In the genomic region with DNA sequence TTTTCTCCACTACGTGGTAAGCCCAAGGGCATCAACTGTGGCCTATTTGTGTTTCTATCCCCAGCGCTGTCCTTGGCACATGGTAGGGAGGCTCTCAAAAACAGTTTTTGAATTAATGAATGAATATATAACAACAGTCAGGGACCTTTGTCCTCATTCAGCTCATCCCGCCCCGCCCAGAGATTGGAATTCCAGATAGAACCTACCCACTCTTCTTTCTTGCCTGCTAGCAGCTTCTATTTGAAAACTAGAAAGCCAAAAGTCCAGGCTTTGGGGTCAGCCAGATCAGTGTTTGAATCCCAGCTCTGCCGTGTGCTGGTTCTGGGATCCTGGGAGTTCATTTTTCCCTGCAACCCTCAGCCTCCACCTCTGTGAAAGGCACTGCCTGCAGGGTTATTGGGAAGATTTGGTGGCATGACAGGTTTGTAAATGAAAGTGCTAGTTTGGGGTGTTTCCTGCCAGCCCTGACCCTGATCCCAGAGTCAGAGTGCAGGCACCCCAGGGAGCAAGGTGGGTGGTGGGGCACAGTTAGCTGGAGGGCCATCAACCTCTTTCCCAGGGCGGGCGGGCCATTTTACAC, we compare ENCODE assay signal across 11 cellular contexts. TPM values are rescaled to one million over a fixed set of nuclear protein-coding genes. Genes with fewer than 3 reads are reported as not detected.
A peak's percentile ranks its signal among the peaks of the same experiment; 100 is the strongest.
DNase-seq lines count a peak whose midpoint lies in the region; ATAC-seq and TF ChIP-seq lines count a peak whose summit lies in the region.
"Had no signal": no experiment of that assay in that cellular context is flagged by ENCODE, and none has a peak within 500 bp of the region (broad histone marks: within the 10 kb centered on the region; RNA-seq: fewer than 3 reads in every experiment).

No MANE protein-coding gene starts in this region.

- POLR2A ChIA-PET in Caco-2 (lab: Charles Lee) = interaction anchor here (0.5 to 0.6 kb wide), 2 partner anchors 98 to 181 kb away, joined by 7 to 13 read pairs; no protein-coding TSS in a partner anchor

- H3K27ac Mint-ChIP-seq in Caco-2 (ENCODE audit: unreplicated experiment) = peak overlapping the region; percentile 88
- H3K27ac Mint-ChIP-seq in neural crest cell (ENCODE audit: unreplicated experiment) = no peak overlapping the region
- H3K27ac Mint-ChIP-seq in glutamatergic neuron (ENCODE audit: unreplicated experiment) = no peak overlapping the region

- H3K9ac ChIP-seq in Loucy (ENCODE audit: low read depth, low read length, poor library complexity, severe bottlenecking) = peak overlapping the region; percentile 98

- H3K9me3 Mint-ChIP-seq in Caco-2 (ENCODE audit: unreplicated experiment) (peaks cover 10% of the 10 kb centered on the region), neural crest cell (no peaks in the 10 kb centered on the region), glutamatergic neuron (ENCODE audit: unreplicated experiment) (peaks cover 8% of the 10 kb centered on the region)

- TF ChIP-seq CTCF in Caco-2 (IDR thresholded peaks at IDR 0.05; ENCODE audit: insufficient read depth in 1 of 2, low read depth in 1 of 2, low read length in 1 of 2, severe bottlenecking in 1 of 2, unreplicated experiment in 1 of 2) (no peak), Loucy (conservative IDR thresholded peaks at IDR 0.05; ENCODE audit: low read length) (no peak), body of pancreas (IDR thresholded peaks at IDR 0.05) (no peak), neural crest cell (conservative IDR thresholded peaks at IDR 0.05) (no peak), glutamatergic neuron (IDR thresholded peaks at IDR 0.05; ENCODE audit: partially characterized antibody, unreplicated experiment) (no peak)

- H3K4me1 Mint-ChIP-seq in Caco-2 (ENCODE audit: low read depth, unreplicated experiment) (peaks cover 42% of the 10 kb centered on the region), neural crest cell (peaks cover 34% of the 10 kb centered on the region), glutamatergic neuron (ENCODE audit: low read depth, unreplicated experiment) (peaks cover 5% of the 10 kb centered on the region)

- BruUV-seq in Caco-2 (replicated peaks; lab: Mats Ljungman, UMichigan) = no TSS peak

- no peaks in the 10 kb centered on the region for H3F3A ChIP-seq in Loucy (ENCODE audit: low read depth)

- intact Hi-C loops in Caco-2 (cut with micrococcal nuclease; ENCODE audit: unreplicated experiment) (no loop called here), body of pancreas (cut with DNase I) (no loop called here)

- DNase-seq in Caco-2 (no peak), body of pancreas (no peak), neural crest cell (ENCODE audit: low read depth, low spot score) (no peak), glutamatergic neuron (no peak), SIG-M5 (lab: John Stamatoyannopoulos, UW) (no peak), HK-2 (ENCODE audit: unreplicated experiment) (no peak)
- DNase-seq: NCI-H146, NCI-H82 had no signal

- WGBS in body of pancreas, 2 donors = 71 to 73% methylated on average over 7 of the region's 7 CpGs

- CTCF ChIA-PET in Caco-2 (lab: Charles Lee) = interaction anchor here (0.9 kb wide), 1 partner anchor 96 kb away, joined by 3 read pairs; no protein-coding TSS in a partner anchor

- H3K9me2 ChIP-seq in Loucy (replicated peaks; ENCODE audit: low read depth, low read length) = no peaks in the 10 kb centered on the region

- H3K36me3 ChIP-seq in Caco-2 (ENCODE audit: control insufficient read depth, insufficient read depth, low read length) = peaks cover 8% of the 10 kb centered on the region
- H3K36me3 ChIP-seq in Loucy (ENCODE audit: insufficient read depth, low read length) = peaks cover 12% of the 10 kb centered on the region; the same call in 1 of the 2 replicates
- H3K36me3 ChIP-seq in body of pancreas (replicated peaks in 1 of 2; ENCODE audit: insufficient read depth in 1 of 2, low read depth in 2 of 2) = no peaks in the 10 kb centered on the region
- H3K36me3 ChIP-seq: right atrium auricular region had no signal

- peaks cover 98% of the 10 kb centered on the region for H3K79me2 ChIP-seq in Loucy (ENCODE audit: insufficient read depth, low read length)

- H3K27me3 ChIP-seq in Caco-2 (replicated peaks; ENCODE audit: control insufficient read depth, insufficient read depth, low read length) (no peaks in the 10 kb centered on the region), Loucy (ENCODE audit: insufficient read depth, low read length, poor library complexity, severe bottlenecking) (peaks cover 7% of the 10 kb centered on the region), body of pancreas (no peaks in the 10 kb centered on the region)
- H3K27me3 ChIP-seq: right atrium auricular region had no signal

- TF ChIP-seq POLR2A in body of pancreas (IDR thresholded peaks at IDR 0.05) = no peak

- H3K4me1 ChIP-seq in Caco-2 = peaks cover 40% of the 10 kb centered on the region
- H3K4me1 ChIP-seq in Loucy (ENCODE audit: insufficient read depth, low read length, poor library complexity, severe bottlenecking) = peaks cover 51% of the 10 kb centered on the region
- H3K4me1 ChIP-seq in body of pancreas = peaks cover 76% of the 10 kb centered on the region

- H3K9me3 ChIP-seq in Caco-2 = no peaks in the 10 kb centered on the region
- H3K9me3 ChIP-seq in Loucy (ENCODE audit: insufficient read depth, low read depth, low read length) = no peaks in the 10 kb centered on the region
- H3K9me3 ChIP-seq in body of pancreas = no peaks in the 10 kb centered on the region
- H3K9me3 ChIP-seq: right atrium auricular region had no signal

- H3K4me3 ChIP-seq in Caco-2 (ENCODE audit: low read depth, low read length) (no peak overlapping the region), Loucy (ENCODE audit: low read length, poor library complexity, severe bottlenecking) (peak overlapping the region; percentile 94), body of pancreas (no peak overlapping the region)
- H3K4me3 ChIP-seq: right atrium auricular region had no signal

- H3K4me3 Mint-ChIP-seq in Caco-2 (ENCODE audit: unreplicated experiment) (peak overlapping the region; percentile 46), neural crest cell (peak overlapping the region; percentile 83), glutamatergic neuron (ENCODE audit: unreplicated experiment) (no peak overlapping the region)

- peaks cover 59% of the 10 kb centered on the region for H3K36me3 Mint-ChIP-seq in Caco-2 (ENCODE audit: insufficient read depth, unreplicated experiment)
- H3K36me3 Mint-ChIP-seq in neural crest cell (ENCODE audit: low read depth) = no peaks in the 10 kb centered on the region
- H3K36me3 Mint-ChIP-seq in glutamatergic neuron (ENCODE audit: unreplicated experiment) = no peaks in the 10 kb centered on the region

- H3K27me3 Mint-ChIP-seq in Caco-2 (ENCODE audit: insufficient read depth, unreplicated experiment) = no peaks in the 10 kb centered on the region
- no peaks in the 10 kb centered on the region for H3K27me3 Mint-ChIP-seq in neural crest cell (ENCODE audit: low read depth)
- H3K27me3 Mint-ChIP-seq in glutamatergic neuron (ENCODE audit: unreplicated experiment) = peaks cover 3% of the 10 kb centered on the region

- H2AFZ ChIP-seq in Loucy (ENCODE audit: low read length) = no peak overlapping the region

- peaks cover 90% of the 10 kb centered on the region for H4K20me1 ChIP-seq in Loucy (ENCODE audit: insufficient read depth, low read length, poor library complexity, severe bottlenecking)

- peak overlapping the region in 3 of 4 donors; percentile 95 to 96 (median 96) for H3K27ac ChIP-seq in body of pancreas
- H3K27ac ChIP-seq: right atrium auricular region, VCaP had no signal

- peak overlapping the region; percentile 92 for H3K4me2 ChIP-seq in Loucy (ENCODE audit: low read depth, low read length, poor library complexity, severe bottlenecking)

- ATAC-seq in body of pancreas = no peak

RNA-seq across cellular contexts. Expression of gene NHERF1, which starts 4.5 kb away (rescaled TPM):
- total RNA-seq in Caco-2 (2022) = 204 and 218 TPM in 2 replicates
- total RNA-seq in body of pancreas = 10 to 100 TPM; 56.6 to 64.9 TPM
- 51.7 and 52.2 TPM in 2 replicates for total RNA-seq in neural crest cell
- 26.9 TPM for total RNA-seq in glutamatergic neuron (ENCODE audit: unreplicated experiment)

RNA-seq across cellular contexts. Expression of gene RAB37, which starts 15.9 kb away (rescaled TPM):
- 12.3 and 14.8 TPM in 2 replicates for total RNA-seq in Caco-2 (2022)
- total RNA-seq in body of pancreas = under 1 TPM; 0.66 to 0.78 TPM
- total RNA-seq in neural crest cell = not detected in 2 replicates
- total RNA-seq in glutamatergic neuron (ENCODE audit: unreplicated experiment) = 2.1 TPM

RNA-seq across cellular contexts. Expression of gene NAT9, which starts 23.2 kb away (rescaled TPM):
- total RNA-seq in Caco-2 (2022) (84.5 and 89.5 TPM in 2 replicates), body of pancreas (10 to 100 TPM; 21.8 to 23.3 TPM), neural crest cell (66.9 and 67.7 TPM in 2 replicates), glutamatergic neuron (ENCODE audit: unreplicated experiment) (67.8 TPM)

RNA-seq across cellular contexts. Expression of gene CD300LF, which starts 40.2 kb away (rescaled TPM):
- total RNA-seq in Caco-2 (2022) = 2.2 and 2.4 TPM in 2 replicates
- not detected for total RNA-seq in body of pancreas
- total RNA-seq in neural crest cell = not detected in 2 replicates
- total RNA-seq in glutamatergic neuron (ENCODE audit: unreplicated experiment) = not detected
